Comparison of ENCODE assay signal across 8 cellular contexts in genomic region chr18:24019641-24020331, GRCh38. TPM values are rescaled to one million over a fixed set of nuclear protein-coding genes. Genes with fewer than 3 reads are reported as not detected.
A peak's percentile ranks its signal among the peaks of the same experiment; 100 is the strongest.
DNase-seq lines count a peak whose midpoint lies in the region; ATAC-seq lines count a peak whose summit lies in the region.

No MANE protein-coding gene starts in this region.

- 75 to 76% methylated on average over 5 of the region's 5 CpGs for WGBS in GM23248 (ENCODE audit: low coverage in 1 of 2, low lambda C conversion rate in 2 of 2, missing lambda C conversion rate in 2 of 2), 2 experiments

- peak overlapping the region in 9 of 11 experiments; percentile 15 to 62 (median 39); a peak in 12 of 22 replicates for H3K9ac ChIP-seq in BLaER1 treated with 17β-estradiol and CSF1 and Interleukin-3, amounts not matched to agents 10 nM and 100 nM
- no peak overlapping the region for H3K9ac ChIP-seq in GM23248

- no peaks in the 10 kb centered on the region for H3K9me3 Mint-ChIP-seq in activated CD8-positive, alpha-beta T cell treated with anti-CD3 and anti-CD28 coated beads, Interleukin-2, amount 10 ng/mL, durations not matched to agents 7 days and 5 days (ENCODE audit: insufficient read depth)

- peaks cover 85% of the 10 kb centered on the region for H3K4me1 Mint-ChIP-seq in activated CD8-positive, alpha-beta T cell treated with anti-CD3 and anti-CD28 coated beads, Interleukin-2, amount 10 ng/mL, durations not matched to agents 7 days and 5 days (ENCODE audit: low read depth)

- peak overlapping the region in 9 of 11 experiments; percentile 44 to 67 (median 53); a peak in 17 of 22 replicates for H3K27ac ChIP-seq in BLaER1 treated with 17β-estradiol and CSF1 and Interleukin-3, amounts not matched to agents 10 nM and 100 nM
- H3K27ac ChIP-seq in caudate nucleus (ENCODE audit: low read depth, low read length) (no peak overlapping the region), GM23248 (no peak overlapping the region)

- no peaks in the 10 kb centered on the region for H3K9me3 ChIP-seq in BLaER1 treated with 17β-estradiol and CSF1 and Interleukin-3, amounts not matched to agents 10 nM and 100 nM (replicated peaks in 1 of 11)
- no peaks in the 10 kb centered on the region for H3K9me3 ChIP-seq in GM23248 (ENCODE audit: low read depth)

- H3K27me3 Mint-ChIP-seq in activated CD8-positive, alpha-beta T cell treated with anti-CD3 and anti-CD28 coated beads, Interleukin-2, amount 10 ng/mL, durations not matched to agents 7 days and 5 days (ENCODE audit: low read depth) = no peaks in the 10 kb centered on the region

- peak overlapping the region; percentile 73 for H3K4me3 Mint-ChIP-seq in activated CD8-positive, alpha-beta T cell treated with anti-CD3 and anti-CD28 coated beads, Interleukin-2, amount 10 ng/mL, durations not matched to agents 7 days and 5 days

- H3K4me1 ChIP-seq in BLaER1 treated with 17β-estradiol and CSF1 and Interleukin-3, amounts not matched to agents 10 nM and 100 nM = peaks cover 72 to 83% (median 76%) of the 10 kb centered on the region in 10 experiments
- peaks cover 21% of the 10 kb centered on the region for H3K4me1 ChIP-seq in GM23248 (ENCODE audit: insufficient read depth)

- peak; percentile 85 for DNase-seq in activated CD8-positive, alpha-beta T cell treated with anti-CD3 and anti-CD28 coated beads, Interleukin-2, amount 10 ng/mL, durations not matched to agents 7 days and 5 days
- peak in 2 of 3 donors; percentile 34 to 54 for DNase-seq in stimulated activated CD4-positive, alpha-beta T cell treated with anti-CD3 and anti-CD28 coated beads, TNF-alpha, amount 100 ng/mL, for 48 hours (ENCODE audit: low read depth in 3 of 3)
- no peak for DNase-seq in caudate nucleus (lab: John Stamatoyannopoulos, UW)
- no peak for DNase-seq in GM23248
- no peak for DNase-seq in left colon

- no peaks in the 10 kb centered on the region for H3K27me3 ChIP-seq in BLaER1 treated with 17β-estradiol and CSF1 and Interleukin-3, amounts not matched to agents 10 nM and 100 nM
- H3K27me3 ChIP-seq in GM23248 (replicated peaks; ENCODE audit: insufficient read depth) = no peaks in the 10 kb centered on the region

- peak; percentile 63 for ATAC-seq in GM19438 (IDR thresholded peaks at IDR 0.05; ENCODE audit: low read depth, unreplicated experiment)
- ATAC-seq in HG03457 (IDR thresholded peaks at IDR 0.05; ENCODE audit: unreplicated experiment) = peak; percentile 74
- ATAC-seq in activated CD8-positive, alpha-beta T cell treated with anti-CD3 and anti-CD28 coated beads, Interleukin-2, amount 10 ng/mL, durations not matched to agents 7 days and 5 days = peak; percentile 80
- no peak for ATAC-seq in left colon

- peak overlapping the region in 5 of 10 experiments; percentile 0 to 26 (median 22); a peak in 6 of 20 replicates for H3K4me3 ChIP-seq in BLaER1 treated with 17β-estradiol and CSF1 and Interleukin-3, amounts not matched to agents 10 nM and 100 nM
- no peak overlapping the region for H3K4me3 ChIP-seq in GM23248

- peak overlapping the region; percentile 62 to 95 (median 87) for H3K4me2 ChIP-seq in BLaER1 treated with 17β-estradiol and CSF1 and Interleukin-3, amounts not matched to agents 10 nM and 100 nM
- no peak overlapping the region for H3K4me2 ChIP-seq in GM23248 (ENCODE audit: unreplicated experiment)

- in situ Hi-C loops in GM23248 (cut with MboI) = no loop called here

- H3K27ac Mint-ChIP-seq in activated CD8-positive, alpha-beta T cell treated with anti-CD3 and anti-CD28 coated beads, Interleukin-2, amount 10 ng/mL, durations not matched to agents 7 days and 5 days = peak overlapping the region; percentile 94

- peaks cover 79% of the 10 kb centered on the region for H3K36me3 Mint-ChIP-seq in activated CD8-positive, alpha-beta T cell treated with anti-CD3 and anti-CD28 coated beads, Interleukin-2, amount 10 ng/mL, durations not matched to agents 7 days and 5 days (ENCODE audit: low read depth)

- no peaks in the 10 kb centered on the region for H3K9me2 ChIP-seq in GM23248 (ENCODE audit: insufficient read depth)

- peaks cover 87% of the 10 kb centered on the region for H3K79me2 ChIP-seq in GM23248 (ENCODE audit: insufficient read depth)

- H3F3A ChIP-seq in GM23248 (ENCODE audit: insufficient read depth) = peaks cover 15% of the 10 kb centered on the region

- intact Hi-C loops in left colon (cut with DNase I, micrococcal nuclease) = no loop called here

- CTCF ChIA-PET in activated CD8-positive, alpha-beta T cell treated with anti-CD3 and anti-CD28 coated beads, Interleukin-2, amount 10 ng/mL, durations not matched to agents 7 days and 5 days (lab: Charles Lee) = no interaction called here

- H3K36me3 ChIP-seq in BLaER1 treated with 17β-estradiol and CSF1 and Interleukin-3, amounts not matched to agents 10 nM and 100 nM = peaks cover 8 to 68% (median 25%) of the 10 kb centered on the region in 11 experiments
- no peaks in the 10 kb centered on the region for H3K36me3 ChIP-seq in GM23248 (ENCODE audit: low read depth)

- H2AFZ ChIP-seq in GM23248 = no peak overlapping the region

- H4K20me1 ChIP-seq in BLaER1 treated with 17β-estradiol and CSF1 and Interleukin-3, amounts not matched to agents 10 nM and 100 nM = peaks cover 9 to 83% (median 73%) of the 10 kb centered on the region in 11 experiments; a peak in 21 of 22 replicates
- H4K20me1 ChIP-seq in GM23248 (ENCODE audit: insufficient read depth) = peaks cover 4% of the 10 kb centered on the region; the same call in 1 of the 2 replicates

- POLR2A ChIA-PET in activated CD8-positive, alpha-beta T cell treated with anti-CD3 and anti-CD28 coated beads, Interleukin-2, amount 10 ng/mL, durations not matched to agents 7 days and 5 days (lab: Charles Lee) = interaction anchor here (0.7 kb wide), 1 partner anchor 9 kb away, joined by 3 read pairs; no protein-coding TSS in a partner anchor

RNA-seq across cellular contexts. Expression of gene TTC39C, which starts 5.2 kb away (rescaled TPM):
- total RNA-seq in activated CD8-positive, alpha-beta T cell treated with anti-CD3 and anti-CD28 coated beads, Interleukin-2, amount 10 ng/mL, durations not matched to agents 7 days and 5 days = 10 to 100 TPM; 71.5 to 72.2 TPM
- total RNA-seq in GM23248 (2014; rRNA removed; shearing (Covaris generic)) = 24.3 and 24.4 TPM in 2 replicates
- polyA plus RNA-seq in GM23248 (2016; fragmentation: Nextera tagmentation; extraction: Ambion mirVana) = 15.7 and 17.3 TPM in 2 replicates
- total RNA-seq in left colon = 1 to 10 TPM; 8.5 to 8.7 TPM

Comparison
In these comparisons a context has a peak if more than half of its experiments do, and no peak if none do; other contexts are left out.
1. H3K27ac ChIP-seq: peak in BLaER1 treated with 17β-estradiol and CSF1 and Interleukin-3, amounts not matched to agents 10 nM and 100 nM (9 of 11); none in caudate nucleus (single experiment) and GM23248 (single experiment).
2. DNase-seq: peak in activated CD8-positive, alpha-beta T cell treated with anti-CD3 and anti-CD28 coated beads, Interleukin-2, amount 10 ng/mL, durations not matched to agents 7 days and 5 days (single experiment) and stimulated activated CD4-positive, alpha-beta T cell treated with anti-CD3 and anti-CD28 coated beads, TNF-alpha, amount 100 ng/mL, for 48 hours (2 of 3); none in caudate nucleus (0 of 61), GM23248 (single experiment) and left colon (0 of 2).